In genomic region chr3:136778865-136779264, GRCh38 we compare ENCODE assay signal across 1 cellular context.
TF ChIP-seq lines count a peak whose summit lies in the region.

No MANE protein-coding gene starts in this region.

TF ChIP-seq in IMR-90, 13 proteins besides CTCF, POLR2A, EP300 and RAD21:
- TF ChIP-seq SMC3 (IDR thresholded peaks at IDR 0.05; ENCODE audit: low read depth, low read length) (no peak), CEBPB (IDR thresholded peaks at IDR 0.05; ENCODE audit: low read depth, low read length) (no peak), NFE2L2 (IDR thresholded peaks at IDR 0.05; ENCODE audit: low read depth, low read length) (no peak), ELK1 (IDR thresholded peaks at IDR 0.05; ENCODE audit: borderline replicate concordance, low read depth, low read length) (no peak), MAZ (IDR thresholded peaks at IDR 0.05; ENCODE audit: borderline replicate concordance, low read depth, low read length) (no peak), MXI1 (IDR thresholded peaks at IDR 0.05; ENCODE audit: borderline replicate concordance, low read depth, low read length) (no peak), BHLHE40 (IDR thresholded peaks at IDR 0.05; ENCODE audit: low read depth, low read length) (no peak), FOS (IDR thresholded peaks at IDR 0.05; ENCODE audit: low read depth, low read length) (no peak), USF2 (IDR thresholded peaks at IDR 0.05; ENCODE audit: low read depth, low read length) (no peak), MAFK (IDR thresholded peaks at IDR 0.05; ENCODE audit: low read depth, low read length) (no peak), RCOR1 (IDR thresholded peaks at IDR 0.05; ENCODE audit: insufficient replicate concordance, low read length) (no peak)
TF ChIP-seq in IMR-90: peak in this region for 0.
